ENCODE assay signal across 1 cellular context in genomic region chr22:27850000-27850465, GRCh38.
TF ChIP-seq lines count a peak whose summit lies in the region.

No MANE protein-coding gene starts in this region.

TF ChIP-seq in GM23338, 12 proteins besides CTCF, POLR2A, EP300 and RAD21:
- TF ChIP-seq, protein P1, sequence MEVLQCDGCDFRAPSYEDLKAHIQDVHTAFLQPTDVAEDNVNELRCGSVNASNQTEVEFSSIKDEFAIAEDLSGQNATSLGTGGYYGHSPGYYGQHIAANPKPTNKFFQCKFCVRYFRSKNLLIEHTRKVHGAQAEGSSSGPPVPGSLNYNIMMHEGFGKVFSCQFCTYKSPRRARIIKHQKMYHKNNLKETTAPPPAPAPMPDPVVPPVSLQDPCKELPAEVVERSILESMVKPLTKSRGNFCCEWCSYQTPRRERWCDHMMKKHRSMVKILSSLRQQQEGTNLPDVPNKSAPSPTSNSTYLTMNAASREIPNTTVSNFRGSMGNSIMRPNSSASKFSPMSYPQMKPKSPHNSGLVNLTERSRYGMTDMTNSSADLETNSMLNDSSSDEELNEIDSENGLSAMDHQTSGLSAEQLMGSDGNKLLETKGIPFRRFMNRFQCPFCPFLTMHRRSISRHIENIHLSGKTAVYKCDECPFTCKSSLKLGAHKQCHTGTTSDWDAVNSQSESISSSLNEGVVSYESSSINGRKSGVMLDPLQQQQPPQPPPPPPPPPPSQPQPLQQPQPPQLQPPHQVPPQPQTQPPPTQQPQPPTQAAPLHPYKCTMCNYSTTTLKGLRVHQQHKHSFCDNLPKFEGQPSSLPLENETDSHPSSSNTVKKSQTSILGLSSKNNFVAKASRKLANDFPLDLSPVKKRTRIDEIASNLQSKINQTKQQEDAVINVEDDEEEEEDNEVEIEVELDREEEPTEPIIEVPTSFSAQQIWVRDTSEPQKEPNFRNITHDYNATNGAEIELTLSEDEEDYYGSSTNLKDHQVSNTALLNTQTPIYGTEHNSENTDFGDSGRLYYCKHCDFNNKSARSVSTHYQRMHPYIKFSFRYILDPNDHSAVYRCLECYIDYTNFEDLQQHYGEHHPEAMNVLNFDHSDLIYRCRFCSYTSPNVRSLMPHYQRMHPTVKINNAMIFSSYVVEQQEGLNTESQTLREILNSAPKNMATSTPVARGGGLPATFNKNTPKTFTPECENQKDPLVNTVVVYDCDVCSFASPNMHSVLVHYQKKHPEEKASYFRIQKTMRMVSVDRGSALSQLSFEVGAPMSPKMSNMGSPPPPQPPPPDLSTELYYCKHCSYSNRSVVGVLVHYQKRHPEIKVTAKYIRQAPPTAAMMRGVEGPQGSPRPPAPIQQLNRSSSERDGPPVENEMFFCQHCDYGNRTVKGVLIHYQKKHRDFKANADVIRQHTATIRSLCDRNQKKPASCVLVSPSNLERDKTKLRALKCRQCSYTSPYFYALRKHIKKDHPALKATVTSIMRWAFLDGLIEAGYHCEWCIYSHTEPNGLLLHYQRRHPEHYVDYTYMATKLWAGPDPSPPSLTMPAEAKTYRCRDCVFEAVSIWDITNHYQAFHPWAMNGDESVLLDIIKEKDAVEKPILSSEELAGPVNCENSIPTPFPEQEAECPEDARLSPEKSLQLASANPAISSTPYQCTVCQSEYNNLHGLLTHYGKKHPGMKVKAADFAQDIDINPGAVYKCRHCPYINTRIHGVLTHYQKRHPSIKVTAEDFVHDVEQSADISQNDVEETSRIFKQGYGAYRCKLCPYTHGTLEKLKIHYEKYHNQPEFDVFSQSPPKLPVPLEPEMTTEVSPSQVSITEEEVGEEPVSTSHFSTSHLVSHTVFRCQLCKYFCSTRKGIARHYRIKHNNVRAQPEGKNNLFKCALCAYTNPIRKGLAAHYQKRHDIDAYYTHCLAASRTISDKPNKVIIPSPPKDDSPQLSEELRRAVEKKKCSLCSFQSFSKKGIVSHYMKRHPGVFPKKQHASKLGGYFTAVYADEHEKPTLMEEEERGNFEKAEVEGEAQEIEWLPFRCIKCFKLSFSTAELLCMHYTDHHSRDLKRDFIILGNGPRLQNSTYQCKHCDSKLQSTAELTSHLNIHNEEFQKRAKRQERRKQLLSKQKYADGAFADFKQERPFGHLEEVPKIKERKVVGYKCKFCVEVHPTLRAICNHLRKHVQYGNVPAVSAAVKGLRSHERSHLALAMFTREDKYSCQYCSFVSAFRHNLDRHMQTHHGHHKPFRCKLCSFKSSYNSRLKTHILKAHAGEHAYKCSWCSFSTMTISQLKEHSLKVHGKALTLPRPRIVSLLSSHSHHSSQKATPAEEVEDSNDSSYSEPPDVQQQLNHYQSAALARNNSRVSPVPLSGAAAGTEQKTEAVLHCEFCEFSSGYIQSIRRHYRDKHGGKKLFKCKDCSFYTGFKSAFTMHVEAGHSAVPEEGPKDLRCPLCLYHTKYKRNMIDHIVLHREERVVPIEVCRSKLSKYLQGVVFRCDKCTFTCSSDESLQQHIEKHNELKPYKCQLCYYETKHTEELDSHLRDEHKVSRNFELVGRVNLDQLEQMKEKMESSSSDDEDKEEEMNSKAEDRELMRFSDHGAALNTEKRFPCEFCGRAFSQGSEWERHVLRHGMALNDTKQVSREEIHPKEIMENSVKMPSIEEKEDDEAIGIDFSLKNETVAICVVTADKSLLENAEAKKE (CRISPR knock-in tag; IDR thresholded peaks at IDR 0.05): peak; percentile 73
- 0 out of 2 replicates have a peak, but pooled peaks have one; percentile 9 for TF ChIP-seq CREB1 (CRISPR knock-in tag; IDR thresholded peaks at IDR 0.05; ENCODE audit: low read depth)
- TF ChIP-seq, protein P2, sequence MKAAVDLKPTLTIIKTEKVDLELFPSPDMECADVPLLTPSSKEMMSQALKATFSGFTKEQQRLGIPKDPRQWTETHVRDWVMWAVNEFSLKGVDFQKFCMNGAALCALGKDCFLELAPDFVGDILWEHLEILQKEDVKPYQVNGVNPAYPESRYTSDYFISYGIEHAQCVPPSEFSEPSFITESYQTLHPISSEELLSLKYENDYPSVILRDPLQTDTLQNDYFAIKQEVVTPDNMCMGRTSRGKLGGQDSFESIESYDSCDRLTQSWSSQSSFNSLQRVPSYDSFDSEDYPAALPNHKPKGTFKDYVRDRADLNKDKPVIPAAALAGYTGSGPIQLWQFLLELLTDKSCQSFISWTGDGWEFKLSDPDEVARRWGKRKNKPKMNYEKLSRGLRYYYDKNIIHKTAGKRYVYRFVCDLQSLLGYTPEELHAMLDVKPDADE (IDR thresholded peaks at IDR 0.05): no peak
- no peak for TF ChIP-seq POLR2AphosphoS5 (IDR thresholded peaks at IDR 0.05; ENCODE audit: low read depth)
